13 cellular contexts compared by ENCODE assay signal in genomic region chr16:8887952-8888560, GRCh38. TPM values are rescaled to one million over a fixed set of nuclear protein-coding genes. Genes with fewer than 3 reads are reported as not detected.
A peak's percentile ranks its signal among the peaks of the same experiment; 100 is the strongest.
DNase-seq lines count a peak whose midpoint lies in the region; ATAC-seq and TF ChIP-seq lines count a peak whose summit lies in the region.
"Had no signal": no experiment of that assay in that cellular context is flagged by ENCODE, and none has a peak within 500 bp of the region (broad histone marks: within the 10 kb centered on the region; RNA-seq: fewer than 3 reads in every experiment).

No MANE protein-coding gene starts in this region.

- H3K4me3 Mint-ChIP-seq in T-helper 17 cell, result no peak overlapping the region
- H3K4me3 Mint-ChIP-seq in effector memory CD8-positive, alpha-beta T cell, result no peak overlapping the region

- no peak for TF ChIP-seq POLR2A in vagina (IDR thresholded peaks at IDR 0.05)

- H3K4me1 ChIP-seq in cardiac muscle cell (ENCODE audit: low read depth) (no peaks in the 10 kb centered on the region), psoas muscle (peaks cover 53% of the 10 kb centered on the region), vagina (peaks cover 28% of the 10 kb centered on the region)

- H3K36me3 Mint-ChIP-seq in T-helper 17 cell (ENCODE audit: low read depth), result peaks cover 2% of the 10 kb centered on the region
- H3K36me3 Mint-ChIP-seq in effector memory CD8-positive, alpha-beta T cell (ENCODE audit: insufficient read depth), result peaks cover 38% of the 10 kb centered on the region

- peaks cover 13% of the 10 kb centered on the region for H3K27me3 Mint-ChIP-seq in T-helper 17 cell
- H3K27me3 Mint-ChIP-seq in effector memory CD8-positive, alpha-beta T cell, result peaks cover 9 to 15% of the 10 kb centered on the region in 2 donors

- intact Hi-C loops in psoas muscle (cut with DNase I), result loop anchor here (5.0 to 10.0 kb wide), 3 partner anchors 91 to 207 kb away; partner anchors contain the start of genes PMM2 (in 2 of the 2), TMEM186 (in 2 of the 2) and HAPSTR1 (in 1 of the 2)
- intact Hi-C loops in vagina (cut with DNase I), result no loop called here

- H3K36me3 ChIP-seq in cardiac muscle cell (peaks cover 10% of the 10 kb centered on the region), psoas muscle (ENCODE audit: insufficient read depth in 1 of 2, low read depth in 1 of 2) (peaks cover 0 to 38% of the 10 kb centered on the region in 2 donors), vagina (peaks cover 0 to 17% of the 10 kb centered on the region in 2 donors)

- ATAC-seq in T-helper 17 cell (no peak), psoas muscle (peak; percentile 74 to 79 (median 77))
- no peak for ATAC-seq in effector memory CD8-positive, alpha-beta T cell (replicated peaks)

- TF ChIP-seq CTCF in cardiac muscle cell (IDR thresholded peaks at IDR 0.05; ENCODE audit: low read depth, low read length) (no peak), psoas muscle (IDR thresholded peaks at IDR 0.05) (no peak), vagina (IDR thresholded peaks at IDR 0.05) (no peak)

- peak overlapping the region; percentile 86 for H3K27ac Mint-ChIP-seq in T-helper 17 cell
- no peak overlapping the region for H3K27ac Mint-ChIP-seq in effector memory CD8-positive, alpha-beta T cell

- peak; percentile 89 for DNase-seq in EH (ENCODE audit: low read depth)
- no peak for DNase-seq in T-helper 17 cell
- DNase-seq in cardiac muscle cell (ENCODE audit: low read depth in 1 of 2, low spot score in 1 of 2), result peak in 1 of 2 donors; percentile 44
- DNase-seq in psoas muscle, result peak; percentile 93 to 95
- DNase-seq in effector memory CD8-positive, alpha-beta T cell, result no peak
- no peak for DNase-seq in SW 1271 (lab: John Stamatoyannopoulos, UW)
- DNase-seq in vagina (ENCODE audit: extremely low spot score in 2 of 2), result no peak
- DNase-seq in amniotic stem cell (lab: John Stamatoyannopoulos, UW), result no peak
- DNase-seq: effector CD8-positive, alpha-beta T cell; Karpas-422; stimulated activated CD4-positive, alpha-beta T cell treated with anti-CD3 and anti-CD28 coated beads, Interleukin-15, amount 100 ng/mL, for 24 hours had no signal

- WGBS in psoas muscle, 3 donors, result 45 to 57% (median 49%) methylated on average over 15 to 16 of the region's 16 CpGs

- no peaks in the 10 kb centered on the region for H3K9me3 ChIP-seq in T-helper 17 cell (ENCODE audit: control insufficient read depth, low read length, poor library complexity, severe bottlenecking)
- H3K9me3 ChIP-seq in cardiac muscle cell (ENCODE audit: low read depth), result no peaks in the 10 kb centered on the region
- H3K9me3 ChIP-seq in psoas muscle, result no peaks in the 10 kb centered on the region
- no peaks in the 10 kb centered on the region for H3K9me3 ChIP-seq in vagina
- H3K9me3 ChIP-seq: thoracic aorta had no signal

- H3K4me3 ChIP-seq in cardiac muscle cell (no peak overlapping the region), psoas muscle (no peak overlapping the region), vagina (no peak overlapping the region)
- H3K4me3 ChIP-seq: thoracic aorta had no signal

- H3K9me3 Mint-ChIP-seq in effector memory CD8-positive, alpha-beta T cell, result no peaks in the 10 kb centered on the region

- peaks cover 23% of the 10 kb centered on the region for H3K4me1 Mint-ChIP-seq in T-helper 17 cell
- H3K4me1 Mint-ChIP-seq in effector memory CD8-positive, alpha-beta T cell (ENCODE audit: low read depth in 2 of 2), result peaks cover 12 to 22% of the 10 kb centered on the region in 2 donors

- peak overlapping the region; percentile 13 for H3K27ac ChIP-seq in cardiac muscle cell
- H3K27ac ChIP-seq in psoas muscle, result peak overlapping the region; percentile 76
- no peak overlapping the region for H3K27ac ChIP-seq in vagina
- H3K27ac ChIP-seq: thoracic aorta had no signal

- H3K27me3 ChIP-seq in cardiac muscle cell, result no peaks in the 10 kb centered on the region
- peaks cover 0 to 6% (median 0%) of the 10 kb centered on the region in 3 donors for H3K27me3 ChIP-seq in psoas muscle (ENCODE audit: insufficient read depth in 3 of 3, low read length in 2 of 3)
- no peaks in the 10 kb centered on the region for H3K27me3 ChIP-seq in vagina

RNA-seq across cellular contexts. Expression of gene LITAFD, which starts 5.9 kb away (rescaled TPM):
- under 1 TPM in 1 of 2 donors, not detected in 1; 0.75 TPM for total RNA-seq in T-helper 17 cell
- total RNA-seq in cardiac muscle cell, result not detected in 2 replicates
- polyA plus RNA-seq in cardiac muscle cell, result 0.43 TPM in 1 of 2 replicates, not detected in the other
- not detected for total RNA-seq in psoas muscle
- polyA plus RNA-seq in psoas muscle, result not detected
- not detected for total RNA-seq in vagina
- total RNA-seq: lung microvascular endothelial cell, thoracic aorta had no signal

RNA-seq across cellular contexts. Expression of gene CARHSP1, which starts 19.2 kb away (rescaled TPM):
- 10 to 100 TPM; 25.4 to 30.4 TPM for total RNA-seq in T-helper 17 cell
- total RNA-seq in cardiac muscle cell, result 158 and 165 TPM in 2 replicates
- polyA plus RNA-seq in cardiac muscle cell, result 125 and 174 TPM in 2 replicates
- total RNA-seq in psoas muscle, result 10 to 100 TPM in 3 of 4 donors, 1 to 10 TPM in 1; 9.8 to 23.0 (median 13.5) TPM
- 10 to 100 TPM; 16.6 to 19.6 (median 19.1) TPM for polyA plus RNA-seq in psoas muscle
- 125 TPM for total RNA-seq in vagina

Comparison
In these comparisons a context has a peak if more than half of its experiments do, and no peak if none do; other contexts are left out.
1. DNase-seq: peak in EH (single experiment) and psoas muscle (2 of 2); none in T-helper 17 cell (0 of 3), effector memory CD8-positive, alpha-beta T cell (0 of 3), SW 1271 (0 of 2), vagina (0 of 2) and amniotic stem cell (single experiment).
2. ATAC-seq: peak in psoas muscle (4 of 4); none in T-helper 17 cell (single experiment) and effector memory CD8-positive, alpha-beta T cell (single experiment).